8 cellular contexts compared by ENCODE assay signal in genomic region chr12:130026608-130027176, GRCh38.
A peak's percentile ranks its signal among the peaks of the same experiment; 100 is the strongest.
DNase-seq lines count a peak whose midpoint lies in the region; ATAC-seq, FAIRE-seq and TF ChIP-seq lines count a peak whose summit lies in the region.

No MANE protein-coding gene starts in this region.

- H3K9me3 Mint-ChIP-seq in Caco-2 (ENCODE audit: unreplicated experiment) = no peaks in the 10 kb centered on the region

- POLR2A ChIA-PET in Caco-2 (lab: Charles Lee) = no interaction called here

- H3K27me3 Mint-ChIP-seq in Caco-2 (ENCODE audit: insufficient read depth, unreplicated experiment) = peaks cover 4% of the 10 kb centered on the region

- DNase-seq in Caco-2 (peak in 1 of 2 experiments; percentile 41), HAP-1 (ENCODE audit: low spot score in 2 of 2) (peak; percentile 26 to 71), RCC 7860 (ENCODE audit: low spot score) (peak; percentile 9), dermis microvascular lymphatic vessel endothelial cell (ENCODE audit: low read depth in 2 of 2) (peak; percentile 7 to 35), retinal pigment epithelial cell (ENCODE audit: low read depth) (no peak), ecto neural progenitor cell (ENCODE audit: low spot score) (no peak)

- TF ChIP-seq CTCF in Caco-2 (IDR thresholded peaks at IDR 0.05; ENCODE audit: insufficient read depth in 1 of 2, low read depth in 1 of 2, low read length in 1 of 2, severe bottlenecking in 1 of 2, unreplicated experiment in 1 of 2) (peak; percentile 50 to 55), retinal pigment epithelial cell (conservative IDR thresholded peaks at IDR 0.05; ENCODE audit: low read depth, low read length) (peak; percentile 60)

- intact Hi-C loops in Caco-2 (cut with micrococcal nuclease; ENCODE audit: unreplicated experiment) = loop anchor here (1.0 kb wide), 1 partner anchor 309 kb away; no protein-coding TSS in a partner anchor

- H3K4me1 ChIP-seq in Caco-2 (no peaks in the 10 kb centered on the region), HAP-1 (no peaks in the 10 kb centered on the region)

- no peaks in the 10 kb centered on the region for H3K36me3 ChIP-seq in Caco-2 (ENCODE audit: control insufficient read depth, insufficient read depth, low read length)
- H3K36me3 ChIP-seq in HAP-1 (replicated peaks) = no peaks in the 10 kb centered on the region

- CTCF ChIA-PET in Caco-2 (lab: Charles Lee) = interaction anchor here (1.3 kb wide), 1 partner anchor 307 kb away, joined by 3 read pairs; no protein-coding TSS in a partner anchor

- FAIRE-seq in RCC 7860 (lab: Jason Lieb, UNC) = no peak

- no peaks in the 10 kb centered on the region for H3K4me1 Mint-ChIP-seq in Caco-2 (ENCODE audit: low read depth, unreplicated experiment)

- no peak overlapping the region for H3K27ac Mint-ChIP-seq in Caco-2 (ENCODE audit: unreplicated experiment)

- no TSS peak for BruUV-seq in Caco-2 (replicated peaks; lab: Mats Ljungman, UMichigan)

- H3K9me3 ChIP-seq in Caco-2 (no peaks in the 10 kb centered on the region), HAP-1 (no peaks in the 10 kb centered on the region)

- in situ Hi-C loops in HAP-1 (cut with MboI; ENCODE audit: low sequenced_read_pairs) = loop anchor here (25.0 kb wide), 1 partner anchor 711 kb away; no protein-coding TSS in a partner anchor

- H3K4me3 Mint-ChIP-seq in Caco-2 (ENCODE audit: unreplicated experiment) = no peak overlapping the region

- H3K27me3 ChIP-seq in Caco-2 (replicated peaks; ENCODE audit: control insufficient read depth, insufficient read depth, low read length) = no peaks in the 10 kb centered on the region
- no peaks in the 10 kb centered on the region for H3K27me3 ChIP-seq in HAP-1 (ENCODE audit: low read depth)

- no peak for ATAC-seq in GM18520 (IDR thresholded peaks at IDR 0.05; ENCODE audit: unreplicated experiment)
- ATAC-seq in HG03565 (IDR thresholded peaks at IDR 0.05; ENCODE audit: unreplicated experiment) = no peak

- H3K4me3 ChIP-seq in Caco-2 (ENCODE audit: low read depth, low read length) = no peak overlapping the region
- H3K4me3 ChIP-seq in HAP-1 = no peak overlapping the region
- H3K4me3 ChIP-seq in retinal pigment epithelial cell (ENCODE audit: low read length) = no peak overlapping the region

- H3K36me3 Mint-ChIP-seq in Caco-2 (ENCODE audit: insufficient read depth, unreplicated experiment) = no peaks in the 10 kb centered on the region

Comparison
In these comparisons a context has a peak if more than half of its experiments do, and no peak if none do; other contexts are left out.
1. DNase-seq: peak in HAP-1 (2 of 2), RCC 7860 (single experiment) and dermis microvascular lymphatic vessel endothelial cell (2 of 2); none in retinal pigment epithelial cell (single experiment) and ecto neural progenitor cell (single experiment).